24 cellular contexts compared by ENCODE assay signal in the genomic region with DNA sequence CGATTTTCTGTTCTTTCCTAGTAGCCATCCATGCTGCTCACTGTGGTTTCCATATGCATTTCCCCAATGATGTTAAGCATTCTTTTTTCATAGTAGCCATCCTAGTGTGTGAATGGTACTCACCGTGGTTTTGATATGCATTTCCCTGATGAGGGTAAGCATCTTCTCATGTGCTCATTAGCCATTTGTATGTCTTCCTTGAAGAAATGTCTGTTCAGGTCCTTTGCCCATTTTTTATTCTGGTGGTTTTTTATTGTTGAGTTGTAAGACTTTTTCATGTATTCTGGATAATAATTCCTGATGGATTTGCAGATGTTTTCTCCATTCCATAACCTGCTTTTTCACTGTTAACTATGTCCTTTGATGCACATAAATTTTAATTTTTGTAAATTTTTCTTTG.
DNase-seq lines count a peak whose midpoint lies in the region; ATAC-seq and TF ChIP-seq lines count a peak whose summit lies in the region.
"Had no signal": no experiment of that assay in that cellular context is flagged by ENCODE, and none has a peak within 500 bp of the region (broad histone marks: within the 10 kb centered on the region; RNA-seq: fewer than 3 reads in every experiment).

No MANE protein-coding gene starts in this region.

- CTCF ChIA-PET in activated CD8-positive, alpha-beta memory T cell treated with anti-CD3 and anti-CD28 coated beads, Interleukin-2, amount 10 ng/mL, durations not matched to agents 7 days and 5 days (lab: Charles Lee) = no interaction called here
- CTCF ChIA-PET in CD4-positive, alpha-beta memory T cell (lab: Charles Lee; ENCODE audit: partially characterized antibody) = no interaction called here

- TF ChIP-seq CTCF in dorsolateral prefrontal cortex (IDR thresholded peaks at IDR 0.05 in 54 of 56, conservative IDR thresholded peaks at IDR 0.05 in 2 of 56; ENCODE audit: low read depth in 1 of 56, partially characterized antibody in 56 of 56) = no peak

- H3K27me3 Mint-ChIP-seq in activated CD8-positive, alpha-beta memory T cell treated with anti-CD3 and anti-CD28 coated beads, Interleukin-2, amount 10 ng/mL, durations not matched to agents 7 days and 5 days = no peaks in the 10 kb centered on the region
- H3K27me3 Mint-ChIP-seq in CD4-positive, alpha-beta memory T cell = no peaks in the 10 kb centered on the region
- no peaks in the 10 kb centered on the region for H3K27me3 Mint-ChIP-seq in central memory CD8-positive, alpha-beta T cell
- H3K27me3 Mint-ChIP-seq in stimulated activated memory B cell treated with anti-CD40 and anti-IgM and Interleukin-4, amounts not matched to agents 10 μg/mL and 1 μg/mL and 100 μg/mL, for 72 hours = no peaks in the 10 kb centered on the region
- H3K27me3 Mint-ChIP-seq: CD8-positive, alpha-beta memory T cell; IgD-negative memory B cell had no signal

- intact Hi-C loops in CD4-positive, alpha-beta memory T cell (cut with micrococcal nuclease) = no loop called here
- intact Hi-C loops in dorsolateral prefrontal cortex (cut with DNase I) = no loop called here

- peak overlapping the region; percentile 5 for H3K27ac Mint-ChIP-seq in activated CD8-positive, alpha-beta memory T cell treated with anti-CD3 and anti-CD28 coated beads, Interleukin-2, amount 10 ng/mL, durations not matched to agents 7 days and 5 days
- peak overlapping the region in 4 of 7 donors; percentile 6 to 57 (median 30) for H3K27ac Mint-ChIP-seq in CD4-positive, alpha-beta memory T cell
- no peak overlapping the region for H3K27ac Mint-ChIP-seq in central memory CD8-positive, alpha-beta T cell (ENCODE audit: low read depth)
- H3K27ac Mint-ChIP-seq in stimulated activated memory B cell treated with anti-CD40 and anti-IgM and Interleukin-4, amounts not matched to agents 10 μg/mL and 1 μg/mL and 100 μg/mL, for 72 hours = peak overlapping the region; percentile 31
- H3K27ac Mint-ChIP-seq: CD14-positive monocyte, HFFc6 had no signal

- no peaks in the 10 kb centered on the region for H3K27me3 ChIP-seq in CD4-positive, alpha-beta memory T cell (ENCODE audit: insufficient read depth, low read length)
- no peaks in the 10 kb centered on the region for H3K27me3 ChIP-seq in dorsolateral prefrontal cortex
- H3K27me3 ChIP-seq: BLaER1 had no signal

- POLR2A ChIA-PET in CD4-positive, alpha-beta memory T cell (lab: Charles Lee; ENCODE audit: partially characterized antibody) = no interaction called here

- no peak overlapping the region for H3K4me3 ChIP-seq in CD4-positive, alpha-beta memory T cell (ENCODE audit: low read length in 2 of 2)
- H3K4me3 ChIP-seq in dorsolateral prefrontal cortex = no peak overlapping the region
- H3K4me3 ChIP-seq: A549, BLaER1 had no signal

- H3K9me3 Mint-ChIP-seq in activated CD8-positive, alpha-beta memory T cell treated with anti-CD3 and anti-CD28 coated beads, Interleukin-2, amount 10 ng/mL, durations not matched to agents 7 days and 5 days (ENCODE audit: low read depth) = peaks cover 22% of the 10 kb centered on the region
- H3K9me3 Mint-ChIP-seq in CD4-positive, alpha-beta memory T cell = peaks cover 0 to 13% (median 3%) of the 10 kb centered on the region in 8 donors
- peaks cover under 1% of the 10 kb centered on the region for H3K9me3 Mint-ChIP-seq in central memory CD8-positive, alpha-beta T cell
- peaks cover 4% of the 10 kb centered on the region for H3K9me3 Mint-ChIP-seq in stimulated activated memory B cell treated with anti-CD40 and anti-IgM and Interleukin-4, amounts not matched to agents 10 μg/mL and 1 μg/mL and 100 μg/mL, for 72 hours
- H3K9me3 Mint-ChIP-seq: IgD-negative memory B cell had no signal

- H3K36me3 Mint-ChIP-seq in activated CD8-positive, alpha-beta memory T cell treated with anti-CD3 and anti-CD28 coated beads, Interleukin-2, amount 10 ng/mL, durations not matched to agents 7 days and 5 days = peaks cover 82% of the 10 kb centered on the region
- peaks cover 54 to 73% of the 10 kb centered on the region in 2 donors for H3K36me3 Mint-ChIP-seq in CD4-positive, alpha-beta memory T cell
- peaks cover 39% of the 10 kb centered on the region for H3K36me3 Mint-ChIP-seq in central memory CD8-positive, alpha-beta T cell (ENCODE audit: insufficient read depth)
- H3K36me3 Mint-ChIP-seq in stimulated activated memory B cell treated with anti-CD40 and anti-IgM and Interleukin-4, amounts not matched to agents 10 μg/mL and 1 μg/mL and 100 μg/mL, for 72 hours = peaks cover 87% of the 10 kb centered on the region

- H3K9me3 ChIP-seq in CD4-positive, alpha-beta memory T cell (ENCODE audit: control insufficient read depth in 1 of 2, low read length in 2 of 2) = no peaks in the 10 kb centered on the region
- H3K9me3 ChIP-seq: A549 had no signal

- peaks cover 19% of the 10 kb centered on the region for H3K36me3 ChIP-seq in CD4-positive, alpha-beta memory T cell (ENCODE audit: insufficient read depth, low read length)

- no peak for DNase-seq in activated CD8-positive, alpha-beta memory T cell treated with anti-CD3 and anti-CD28 coated beads, Interleukin-2, amount 10 ng/mL, durations not matched to agents 7 days and 5 days
- DNase-seq in activated CD8-positive, alpha-beta memory T cell treated with anti-CD3 and anti-CD28 coated beads, Interleukin-2, amount 50 U/mL, for 4 hours = no peak
- no peak for DNase-seq in CD4-positive, alpha-beta memory T cell
- no peak for DNase-seq in central memory CD8-positive, alpha-beta T cell (ENCODE audit: low spot score in 2 of 2)
- DNase-seq in dorsolateral prefrontal cortex (no peak), NCI-H2196 (lab: John Stamatoyannopoulos, UW; ENCODE audit: unreplicated experiment) (no peak), DMS 273 (lab: John Stamatoyannopoulos, UW; ENCODE audit: unreplicated experiment) (no peak)
- DNase-seq: AML-193; CD8-positive, alpha-beta memory T cell; COR-L47; DMS153; DMS79; GF-D8; GOT3; H7; HFFc6 had no signal

- H3K27ac ChIP-seq in CD4-positive, alpha-beta memory T cell (ENCODE audit: low read depth, low read length) = no peak overlapping the region
- no peak overlapping the region for H3K27ac ChIP-seq in dorsolateral prefrontal cortex
- H3K27ac ChIP-seq: 22Rv1, A549, BLaER1 had no signal

- H3K4me3 Mint-ChIP-seq in activated CD8-positive, alpha-beta memory T cell treated with anti-CD3 and anti-CD28 coated beads, Interleukin-2, amount 10 ng/mL, durations not matched to agents 7 days and 5 days = no peak overlapping the region
- no peak overlapping the region for H3K4me3 Mint-ChIP-seq in CD4-positive, alpha-beta memory T cell
- peak overlapping the region; percentile 7 for H3K4me3 Mint-ChIP-seq in central memory CD8-positive, alpha-beta T cell
- no peak overlapping the region for H3K4me3 Mint-ChIP-seq in stimulated activated memory B cell treated with anti-CD40 and anti-IgM and Interleukin-4, amounts not matched to agents 10 μg/mL and 1 μg/mL and 100 μg/mL, for 72 hours
- H3K4me3 Mint-ChIP-seq: CD14-positive monocyte, HFFc6, IgD-negative memory B cell had no signal

- peaks cover 38% of the 10 kb centered on the region for H3K4me1 ChIP-seq in CD4-positive, alpha-beta memory T cell (ENCODE audit: insufficient read depth, low read length)
- H3K4me1 ChIP-seq: A549, BLaER1 had no signal

- no peak for ATAC-seq in activated CD8-positive, alpha-beta memory T cell treated with anti-CD3 and anti-CD28 coated beads, Interleukin-2, amount 10 ng/mL, durations not matched to agents 7 days and 5 days
- ATAC-seq in central memory CD8-positive, alpha-beta T cell (replicated peaks; ENCODE audit: extremely low read depth, poor library complexity, severe bottlenecking) = no peak
- ATAC-seq in stimulated activated memory B cell treated with anti-CD40 and anti-IgM and Interleukin-4, amounts not matched to agents 10 μg/mL and 1 μg/mL and 100 μg/mL, for 72 hours = no peak
- ATAC-seq: A549, HCT116, HepG2 had no signal

- peaks cover 19% of the 10 kb centered on the region for H3K4me1 Mint-ChIP-seq in activated CD8-positive, alpha-beta memory T cell treated with anti-CD3 and anti-CD28 coated beads, Interleukin-2, amount 10 ng/mL, durations not matched to agents 7 days and 5 days
- H3K4me1 Mint-ChIP-seq in CD4-positive, alpha-beta memory T cell = peaks cover 45 to 65% (median 61%) of the 10 kb centered on the region in 4 donors
- peaks cover 69% of the 10 kb centered on the region for H3K4me1 Mint-ChIP-seq in central memory CD8-positive, alpha-beta T cell
- H3K4me1 Mint-ChIP-seq in stimulated activated memory B cell treated with anti-CD40 and anti-IgM and Interleukin-4, amounts not matched to agents 10 μg/mL and 1 μg/mL and 100 μg/mL, for 72 hours = peaks cover 54% of the 10 kb centered on the region
